Comparison of ENCODE assay signal across 8 cellular contexts in the genomic region with DNA sequence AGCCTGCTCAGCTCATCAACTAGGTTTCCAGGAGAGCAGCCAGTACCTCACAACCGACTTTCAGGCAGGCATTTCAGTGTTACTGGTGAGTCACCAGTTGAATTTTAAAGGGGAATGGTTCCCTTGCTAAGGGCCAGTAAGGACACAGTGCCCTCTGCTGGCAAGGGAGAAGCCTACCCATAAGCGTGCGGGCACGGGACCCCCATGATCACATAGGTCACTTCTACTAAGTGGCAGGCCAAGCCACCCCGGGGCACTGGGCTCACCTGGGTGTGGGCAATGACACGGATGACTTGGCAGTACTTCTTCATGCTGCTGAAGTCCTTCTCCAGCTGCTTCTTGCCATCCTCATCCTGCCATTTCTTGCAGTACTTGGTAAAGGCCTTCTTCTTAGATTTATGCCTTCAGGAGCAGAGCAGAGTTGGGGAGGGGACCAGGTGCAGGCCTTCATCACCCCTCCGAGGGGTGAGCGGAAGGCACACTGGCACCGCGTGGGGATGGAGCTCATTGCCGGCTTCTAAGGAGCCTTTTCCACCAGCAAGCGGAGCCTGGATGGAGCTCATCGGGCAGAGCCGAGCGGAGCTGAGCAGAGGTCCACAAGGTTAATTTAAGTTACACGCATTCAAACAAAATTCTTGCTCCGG. TPM values are rescaled to one million over a fixed set of nuclear protein-coding genes. Genes with fewer than 3 reads are reported as not detected.
DNase-seq lines count a peak whose midpoint lies in the region; ATAC-seq and TF ChIP-seq lines count a peak whose summit lies in the region.

No MANE protein-coding gene starts in this region.

- H3K4me1 ChIP-seq in BE2C (peaks cover 5% of the 10 kb centered on the region), PC-3 (ENCODE audit: insufficient read depth, low read length) (peaks cover 16% of the 10 kb centered on the region)
- H3K4me1 ChIP-seq in naive thymus-derived CD4-positive, alpha-beta T cell (ENCODE audit: control insufficient read depth in 2 of 2, insufficient read depth in 2 of 2, low read length in 2 of 2), result peaks cover 34 to 40% of the 10 kb centered on the region in 2 donors

- peaks cover 67% of the 10 kb centered on the region for H4K20me1 ChIP-seq in PC-3 (ENCODE audit: low read length)

- H3K27ac ChIP-seq in PC-3 (ENCODE audit: low read length), result no peak overlapping the region
- H3K27ac ChIP-seq in naive thymus-derived CD4-positive, alpha-beta T cell (ENCODE audit: low read depth, low read length), result peak overlapping the region; percentile 90

- peak; percentile 87 for DNase-seq in BE2C
- DNase-seq in HEK293T (ENCODE audit: extremely low spot score), result peak; percentile 60
- peak; percentile 86 for DNase-seq in PC-3
- peak; percentile 70 for DNase-seq in activated T-cell treated with anti-CD3 and anti-CD28 coated beads for 48 hours (ENCODE audit: low read depth)
- DNase-seq in naive thymus-derived CD4-positive, alpha-beta T cell, result peak; percentile 48 to 74 (median 69)
- peak; percentile 69 to 87 for DNase-seq in stimulated activated effector memory CD8-positive, alpha-beta T cell treated with anti-CD3 and anti-CD28 coated beads, Interleukin-12 subunit alpha, Interleukin-12 subunit beta, amount 100 ng/mL, for 72 hours (ENCODE audit: low spot score in 2 of 2)

- peak; percentile 89 for TF ChIP-seq CTCF in BE2C (IDR thresholded peaks at IDR 0.05; ENCODE audit: low read depth, low read length)
- peak; percentile 79 for TF ChIP-seq CTCF in PC-3 (conservative IDR thresholded peaks at IDR 0.05; ENCODE audit: low read depth, low read length)

- intact Hi-C loops in PC-3 (cut with micrococcal nuclease), result loop anchor here (2.0 to 5.0 kb wide), 3 partner anchors 74 to 164 kb away; a partner anchor contains a TSS
- intact Hi-C loops in naive thymus-derived CD4-positive, alpha-beta T cell (cut with micrococcal nuclease), result loop anchor here (1.0 to 10.0 kb wide), 6 partner anchors 71 to 919 kb away; a partner anchor contains a TSS

- no peak overlapping the region for H2AFZ ChIP-seq in PC-3 (ENCODE audit: low read length)

- CTCF ChIA-PET in HEK293T (lab: Yijun Ruan, JAX), result interaction anchor here (0.6 to 3.5 kb wide), 9 partner anchors 14 to 548 kb away, joined by 3 to 16 read pairs (median 3); no protein-coding TSS in a partner anchor
- CTCF ChIA-PET in PC-3 (lab: Charles Lee), result interaction anchor here (0.7 to 1.6 kb wide), 3 partner anchors 77 to 392 kb away, joined by 3 to 6 read pairs (median 4); no protein-coding TSS in a partner anchor
- CTCF ChIA-PET in naive thymus-derived CD4-positive, alpha-beta T cell (lab: Charles Lee), result interaction anchor here (0.6 to 11.7 kb wide), 13 partner anchors 12 to 565 kb away, joined by 3 to 262 read pairs (median 4); no protein-coding TSS in a partner anchor

- POLR2A ChIA-PET in HEK293T (lab: Yijun Ruan, JAX), result interaction anchor here (0.7 to 7.7 kb wide), 16 partner anchors 10 to 209 kb away, joined by 3 to 176 read pairs (median 8); a partner anchor contains a TSS
- POLR2A ChIA-PET in PC-3 (lab: Charles Lee; ENCODE audit: unreplicated experiment), result interaction anchor here (0.6 kb wide), 1 partner anchor 210 kb away, joined by 4 read pairs; no protein-coding TSS in a partner anchor
- POLR2A ChIA-PET in naive thymus-derived CD4-positive, alpha-beta T cell (lab: Charles Lee), result interaction anchor here (0.5 to 8.1 kb wide), 20 partner anchors 8 to 908 kb away, joined by 3 to 240 read pairs (median 4); a partner anchor contains a TSS

- H3K4me3 ChIP-seq in BE2C (ENCODE audit: low read depth, low read length) (peak overlapping the region; percentile 100), PC-3 (ENCODE audit: low read length) (peak overlapping the region; percentile 97)
- H3K4me3 ChIP-seq in naive thymus-derived CD4-positive, alpha-beta T cell (ENCODE audit: low read length), result peak overlapping the region; percentile 12

- peak overlapping the region in 7 of 9 donors; percentile 38 to 98 (median 76) for H3K27ac Mint-ChIP-seq in naive thymus-derived CD4-positive, alpha-beta T cell
- peak overlapping the region; percentile 100 for H3K27ac Mint-ChIP-seq in stimulated activated effector memory CD8-positive, alpha-beta T cell treated with anti-CD3 and anti-CD28 coated beads, Interleukin-12 subunit alpha, Interleukin-12 subunit beta, amount 100 ng/mL, for 72 hours

- H3K4me3 Mint-ChIP-seq in naive thymus-derived CD4-positive, alpha-beta T cell, result peak overlapping the region in 8 of 10 donors; percentile 18 to 100 (median 54)
- H3K4me3 Mint-ChIP-seq in stimulated activated effector memory CD8-positive, alpha-beta T cell treated with anti-CD3 and anti-CD28 coated beads, Interleukin-12 subunit alpha, Interleukin-12 subunit beta, amount 100 ng/mL, for 72 hours, result peak overlapping the region; percentile 100

- peak; percentile 50 for ATAC-seq in PC-3
- ATAC-seq in esophagus mucosa, result peak; percentile 47
- ATAC-seq in naive thymus-derived CD4-positive, alpha-beta T cell, result peak; percentile 46
- peak; percentile 48 for ATAC-seq in stimulated activated effector memory CD8-positive, alpha-beta T cell treated with anti-CD3 and anti-CD28 coated beads, Interleukin-12 subunit alpha, Interleukin-12 subunit beta, amount 100 ng/mL, for 72 hours
- no peak for ATAC-seq in GM21390 (IDR thresholded peaks at IDR 0.05; ENCODE audit: unreplicated experiment)

- no peaks in the 10 kb centered on the region for H3K9me2 ChIP-seq in PC-3 (replicated peaks; ENCODE audit: low read length)

- H3K9me3 Mint-ChIP-seq in naive thymus-derived CD4-positive, alpha-beta T cell, result peaks cover 0 to 12% (median 0%) of the 10 kb centered on the region in 11 donors
- no peaks in the 10 kb centered on the region for H3K9me3 Mint-ChIP-seq in stimulated activated effector memory CD8-positive, alpha-beta T cell treated with anti-CD3 and anti-CD28 coated beads, Interleukin-12 subunit alpha, Interleukin-12 subunit beta, amount 100 ng/mL, for 72 hours

- peaks cover 76% of the 10 kb centered on the region for H3K36me3 ChIP-seq in BE2C
- peaks cover 64% of the 10 kb centered on the region for H3K36me3 ChIP-seq in PC-3 (ENCODE audit: low read depth, low read length)
- H3K36me3 ChIP-seq in naive thymus-derived CD4-positive, alpha-beta T cell (ENCODE audit: control insufficient read depth in 2 of 3, insufficient read depth in 3 of 3, low read length in 3 of 3), result peaks cover 29 to 72% (median 49%) of the 10 kb centered on the region in 3 experiments

- H3F3A ChIP-seq in PC-3 (ENCODE audit: low read length, unreplicated experiment), result peaks cover 30% of the 10 kb centered on the region

- H3K4me2 ChIP-seq in PC-3 (ENCODE audit: low read length), result peak overlapping the region; percentile 99

- H3K27me3 Mint-ChIP-seq in naive thymus-derived CD4-positive, alpha-beta T cell, result peaks cover 0 to 3% (median 0%) of the 10 kb centered on the region in 5 donors

- H3K9me3 ChIP-seq in BE2C (no peaks in the 10 kb centered on the region), PC-3 (ENCODE audit: low read length) (no peaks in the 10 kb centered on the region)
- no peaks in the 10 kb centered on the region for H3K9me3 ChIP-seq in naive thymus-derived CD4-positive, alpha-beta T cell (ENCODE audit: control insufficient read depth in 2 of 3, low read length in 3 of 3)

- peaks cover 27 to 60% (median 35%) of the 10 kb centered on the region in 7 donors for H3K4me1 Mint-ChIP-seq in naive thymus-derived CD4-positive, alpha-beta T cell
- H3K4me1 Mint-ChIP-seq in stimulated activated effector memory CD8-positive, alpha-beta T cell treated with anti-CD3 and anti-CD28 coated beads, Interleukin-12 subunit alpha, Interleukin-12 subunit beta, amount 100 ng/mL, for 72 hours, result peaks cover 80% of the 10 kb centered on the region

- H3K79me2 ChIP-seq in PC-3 (ENCODE audit: low read length), result peaks cover 58% of the 10 kb centered on the region

- H3K36me3 Mint-ChIP-seq in naive thymus-derived CD4-positive, alpha-beta T cell, result peaks cover 9 to 50% (median 14%) of the 10 kb centered on the region in 5 donors
- peaks cover 91% of the 10 kb centered on the region for H3K36me3 Mint-ChIP-seq in stimulated activated effector memory CD8-positive, alpha-beta T cell treated with anti-CD3 and anti-CD28 coated beads, Interleukin-12 subunit alpha, Interleukin-12 subunit beta, amount 100 ng/mL, for 72 hours

- BruUV-seq in PC-3 (replicated peaks; lab: Mats Ljungman, UMichigan), result no TSS peak

- peak overlapping the region; percentile 97; the same call in 1 of the 2 replicates for H3K9ac ChIP-seq in PC-3 (ENCODE audit: low read length)

- H3K27me3 ChIP-seq in BE2C (no peaks in the 10 kb centered on the region), PC-3 (ENCODE audit: low read length) (no peaks in the 10 kb centered on the region)
- no peaks in the 10 kb centered on the region for H3K27me3 ChIP-seq in naive thymus-derived CD4-positive, alpha-beta T cell (ENCODE audit: control insufficient read depth in 2 of 2, insufficient read depth in 2 of 2, low read length in 2 of 2)

TF ChIP-seq in HEK293T, 16 proteins besides CTCF, POLR2A, EP300 and RAD21:
- TF ChIP-seq SUZ12 (IDR thresholded peaks at IDR 0.05) (no peak), HDGF (IDR thresholded peaks at IDR 0.05; ENCODE audit: borderline replicate concordance) (peak; percentile 79; the same call in 1 of the 2 replicates), ZNF384 (IDR thresholded peaks at IDR 0.05) (no peak), TARDBP (IDR thresholded peaks at IDR 0.05) (no peak)

RNA-seq across cellular contexts. Expression of a gene that starts 2.9 kb away (rescaled TPM):
- polyA plus RNA-seq in BE2C (2012; ENCODE audit: insufficient read depth, insufficient read length, low read depth), result 1,250 TPM
- total RNA-seq in PC-3 (2014; rRNA removed), result 1,363 and 1,371 TPM in 2 replicates
- 1,774 TPM for total RNA-seq in esophagus mucosa
- 1,000 to 10,000 TPM; 1,611 to 3,932 (median 3,789) TPM for total RNA-seq in naive thymus-derived CD4-positive, alpha-beta T cell
- 1,000 to 10,000 TPM; 4,573 to 5,509 TPM for polyA plus RNA-seq in naive thymus-derived CD4-positive, alpha-beta T cell

RNA-seq across cellular contexts. Expression of a gene that starts 33.2 kb away (rescaled TPM):
- polyA plus RNA-seq in BE2C (2012; ENCODE audit: insufficient read depth, insufficient read length, low read depth), result 42.1 TPM
- total RNA-seq in PC-3 (2014; rRNA removed), result 7.8 and 9.0 TPM in 2 replicates
- total RNA-seq in esophagus mucosa, result 23.0 TPM
- 1 to 10 TPM in 2 of 5 experiments, under 1 TPM in 3; 0.12 to 7.0 (median 0.92) TPM for total RNA-seq in naive thymus-derived CD4-positive, alpha-beta T cell
- 1 to 10 TPM; 1.9 to 2.5 TPM for polyA plus RNA-seq in naive thymus-derived CD4-positive, alpha-beta T cell

Comparison
In these comparisons a context has a peak if more than half of its experiments do, and no peak if none do; other contexts are left out.
1. H3K4me3 ChIP-seq: peak in every context shown above with its lines; median percentile 100 in BE2C; 97 in PC-3; 12 in naive thymus-derived CD4-positive, alpha-beta T cell.